16 cellular contexts compared by ENCODE assay signal in genomic region chr9:98605116-98605515, GRCh38.
DNase-seq lines count a peak whose midpoint lies in the region; ATAC-seq lines count a peak whose summit lies in the region.
"Had no signal": no experiment of that assay in that cellular context is flagged by ENCODE, and none has a peak within 500 bp of the region (broad histone marks: within the 10 kb centered on the region; RNA-seq: fewer than 3 reads in every experiment).

No MANE protein-coding gene starts in this region.

- H3K4me1 Mint-ChIP-seq in stimulated activated effector memory CD8-positive, alpha-beta T cell treated with anti-CD3 and anti-CD28 coated beads, Interleukin-12 subunit alpha, Interleukin-12 subunit beta, amount 100 ng/mL, for 72 hours: no peaks in the 10 kb centered on the region

- H3K36me3 Mint-ChIP-seq in stimulated activated effector memory CD8-positive, alpha-beta T cell treated with anti-CD3 and anti-CD28 coated beads, Interleukin-12 subunit alpha, Interleukin-12 subunit beta, amount 100 ng/mL, for 72 hours: no peaks in the 10 kb centered on the region

- no peak overlapping the region for H3K4me3 ChIP-seq in mesenchymal stem cell (ENCODE audit: insufficient read depth in 1 of 2, low read depth in 1 of 2, low read length in 2 of 2)
- H3K4me3 ChIP-seq: HAP-1 had no signal

- no peak for DNase-seq in mesenchymal stem cell
- no peak for DNase-seq in stimulated activated effector memory CD8-positive, alpha-beta T cell treated with anti-CD3 and anti-CD28 coated beads, Interleukin-12 subunit alpha, Interleukin-12 subunit beta, amount 100 ng/mL, for 72 hours (ENCODE audit: low spot score in 2 of 2)
- no peak for DNase-seq in SIG-M5 (lab: John Stamatoyannopoulos, UW)
- no peak for DNase-seq in COLO829 (ENCODE audit: low spot score)
- DNase-seq in H4 (ENCODE audit: low spot score): no peak
- DNase-seq: ACHN; BE2C; CD4-positive, alpha-beta T cell; DMS79 treated with DMSO at 0.1 percent for 48 hours; GF-D8; GOT3; KBM-7 had no signal

- H2BK12ac ChIP-seq in mesenchymal stem cell (ENCODE audit: low read length in 2 of 2): no peak overlapping the region

- H3K18ac ChIP-seq in mesenchymal stem cell (ENCODE audit: low read depth in 1 of 2, low read length in 2 of 2): no peak overlapping the region

- H3K4me2 ChIP-seq in mesenchymal stem cell (ENCODE audit: low read length, poor library complexity, severe bottlenecking): no peak overlapping the region

- no peaks in the 10 kb centered on the region for H3K36me3 ChIP-seq in mesenchymal stem cell (ENCODE audit: control insufficient read depth in 1 of 2, insufficient read depth in 2 of 2, low read depth in 1 of 2, low read length in 2 of 2)
- H3K36me3 ChIP-seq: BE2C, HAP-1 had no signal

- ATAC-seq in stimulated activated effector memory CD8-positive, alpha-beta T cell treated with anti-CD3 and anti-CD28 coated beads, Interleukin-12 subunit alpha, Interleukin-12 subunit beta, amount 100 ng/mL, for 72 hours: peak; percentile 25
- no peak for ATAC-seq in GM21619 (IDR thresholded peaks at IDR 0.05; ENCODE audit: unreplicated experiment)

- peak overlapping the region in 1 of 2 experiments; percentile 78 for H3K14ac ChIP-seq in mesenchymal stem cell (ENCODE audit: low read length in 2 of 2)

- H3K4me1 ChIP-seq in mesenchymal stem cell (ENCODE audit: control insufficient read depth, insufficient read depth, low read depth, low read length): no peaks in the 10 kb centered on the region
- H3K4me1 ChIP-seq: BE2C, HAP-1 had no signal

- no peak overlapping the region for H3K4me3 Mint-ChIP-seq in stimulated activated effector memory CD8-positive, alpha-beta T cell treated with anti-CD3 and anti-CD28 coated beads, Interleukin-12 subunit alpha, Interleukin-12 subunit beta, amount 100 ng/mL, for 72 hours
- H3K4me3 Mint-ChIP-seq: CD4-positive, alpha-beta T cell had no signal

- no peak overlapping the region for H2BK5ac ChIP-seq in mesenchymal stem cell (ENCODE audit: low read depth, low read length, poor library complexity, severe bottlenecking)

- H3K79me1 ChIP-seq in mesenchymal stem cell (replicated peaks; ENCODE audit: low read length, poor library complexity, severe bottlenecking): no peaks in the 10 kb centered on the region

- H2BK120ac ChIP-seq in mesenchymal stem cell (ENCODE audit: low read depth, low read length): no peak overlapping the region

- WGBS in mesenchymal stem cell: 95% methylated on average over 8 of the region's 8 CpGs

- no peak overlapping the region for H3K4ac ChIP-seq in mesenchymal stem cell (ENCODE audit: low read depth in 1 of 2, low read length in 2 of 2)

- H2BK15ac ChIP-seq in mesenchymal stem cell (ENCODE audit: low read depth, poor library complexity, severe bottlenecking): no peak overlapping the region

- no peak overlapping the region for H4K8ac ChIP-seq in mesenchymal stem cell (ENCODE audit: low read length)

- no peak overlapping the region for H2AFZ ChIP-seq in mesenchymal stem cell (ENCODE audit: low read depth, low read length)

- no peaks in the 10 kb centered on the region for H3K9me3 ChIP-seq in mesenchymal stem cell (ENCODE audit: control insufficient read depth, low read length)
- H3K9me3 ChIP-seq: BE2C, HAP-1 had no signal

- H3K23ac ChIP-seq in mesenchymal stem cell (ENCODE audit: low read length in 2 of 2): no peak overlapping the region

- H3K9ac ChIP-seq in mesenchymal stem cell (ENCODE audit: low read length): no peak overlapping the region

- H2AK5ac ChIP-seq in mesenchymal stem cell (ENCODE audit: low read length, severe bottlenecking): no peak overlapping the region

- peaks cover 0 to 14% of the 10 kb centered on the region in 2 experiments for H3K27me3 ChIP-seq in mesenchymal stem cell (ENCODE audit: control insufficient read depth in 1 of 2, insufficient read depth in 1 of 2, low read length in 2 of 2)

- H3K9me3 Mint-ChIP-seq in stimulated activated effector memory CD8-positive, alpha-beta T cell treated with anti-CD3 and anti-CD28 coated beads, Interleukin-12 subunit alpha, Interleukin-12 subunit beta, amount 100 ng/mL, for 72 hours: no peaks in the 10 kb centered on the region
- H3K9me3 Mint-ChIP-seq: CD4-positive, alpha-beta T cell had no signal

- peak overlapping the region; percentile 6 for H3K27ac ChIP-seq in cingulate gyrus (ENCODE audit: low read depth, low read length)
- no peak overlapping the region for H3K27ac ChIP-seq in mesenchymal stem cell (ENCODE audit: low read length, poor library complexity, severe bottlenecking)
- H3K27ac ChIP-seq: C4-2B had no signal

- H4K91ac ChIP-seq in mesenchymal stem cell (ENCODE audit: low read length): peak overlapping the region; percentile 1

- H3K27ac Mint-ChIP-seq in stimulated activated effector memory CD8-positive, alpha-beta T cell treated with anti-CD3 and anti-CD28 coated beads, Interleukin-12 subunit alpha, Interleukin-12 subunit beta, amount 100 ng/mL, for 72 hours: no peak overlapping the region
- H3K27ac Mint-ChIP-seq: CD4-positive, alpha-beta T cell had no signal
